In the genomic region with DNA sequence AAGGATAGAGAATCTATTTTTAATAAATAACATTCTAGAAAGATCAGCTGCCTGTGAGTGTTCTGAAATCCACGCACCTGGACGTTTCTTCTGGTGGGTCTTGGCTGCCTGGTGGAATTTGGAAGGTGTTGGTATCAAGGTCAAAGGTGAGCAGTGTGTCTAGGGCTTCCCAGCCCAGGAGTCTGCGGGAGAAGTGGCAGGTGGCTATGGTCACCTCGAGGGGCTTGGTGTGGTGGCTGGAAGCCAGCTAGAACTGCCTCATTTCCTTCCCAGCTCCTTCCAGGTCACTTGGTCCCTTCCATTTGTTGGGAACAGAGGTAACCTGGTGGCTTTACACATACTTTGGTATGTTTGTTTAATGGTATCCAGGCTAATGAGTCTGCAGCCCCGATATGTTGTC, we compare ENCODE assay signal across 17 cellular contexts.
"Had no signal": no experiment of that assay in that cellular context is flagged by ENCODE, and none has a peak within 500 bp of the region (broad histone marks: within the 10 kb centered on the region; RNA-seq: fewer than 3 reads in every experiment).

No MANE protein-coding gene starts in this region.

- DNase-seq: activated CD4-positive, alpha-beta memory T cell treated with anti-CD3 and anti-CD28 coated beads, Interleukin-2, amount 10 ng/mL, durations not matched to agents 7 days and 5 days; activated CD4-positive, alpha-beta T cell treated with anti-CD3 and anti-CD28 coated beads for 36 hours; activated CD8-positive, alpha-beta memory T cell treated with anti-CD3 and anti-CD28 coated beads, Interleukin-2, amount 10 ng/mL, durations not matched to agents 7 days and 5 days; adrenal gland; effector CD8-positive, alpha-beta T cell; heart right ventricle; immature natural killer cell; natural killer cell; pancreas; sigmoid colon; stimulated activated CD4-positive, alpha-beta T cell treated with anti-CD3 and anti-CD28 coated beads, Interleukin-4, amount 100 ng/mL, for 24 hours; T-helper 2 cell; upper lobe of right lung had no signal

- ATAC-seq: activated CD4-positive, alpha-beta T cell treated with anti-CD3 and anti-CD28 coated beads for 36 hours; activated CD8-positive, alpha-beta memory T cell treated with anti-CD3 and anti-CD28 coated beads, Interleukin-2, amount 10 ng/mL, durations not matched to agents 7 days and 5 days; activated naive CD4-positive, alpha-beta T cell treated with anti-CD3 and anti-CD28 coated beads, Interleukin-2, amount 50 U/mL, for 72 hours; gastroesophageal sphincter; heart right ventricle; natural killer cell; pancreas; stimulated activated effector memory CD8-positive, alpha-beta T cell treated with anti-CD3 and anti-CD28 coated beads, Interleukin-12 subunit alpha, Interleukin-12 subunit beta, amount 100 ng/mL, for 72 hours; upper lobe of right lung had no signal

- H3K9me3 Mint-ChIP-seq: activated CD4-positive, alpha-beta memory T cell treated with anti-CD3 and anti-CD28 coated beads, Interleukin-2, amount 10 ng/mL, durations not matched to agents 7 days and 5 days; activated naive CD4-positive, alpha-beta T cell treated with anti-CD3 and anti-CD28 coated beads, Interleukin-2, amount 50 U/mL, for 72 hours; dendritic cell treated with granulocyte-macrophage colony-stimulating factor and Interleukin-4, amounts not matched to agents 40 ng/mL and 50 ng/mL, for 4 days; immature natural killer cell; natural killer cell; stimulated activated effector memory CD8-positive, alpha-beta T cell treated with anti-CD3 and anti-CD28 coated beads, Interleukin-12 subunit alpha, Interleukin-12 subunit beta, amount 100 ng/mL, for 72 hours had no signal

- H3K4me1 Mint-ChIP-seq: activated CD4-positive, alpha-beta memory T cell treated with anti-CD3 and anti-CD28 coated beads, Interleukin-2, amount 10 ng/mL, durations not matched to agents 7 days and 5 days; activated CD4-positive, alpha-beta T cell treated with anti-CD3 and anti-CD28 coated beads for 36 hours; activated CD8-positive, alpha-beta memory T cell treated with anti-CD3 and anti-CD28 coated beads, Interleukin-2, amount 10 ng/mL, durations not matched to agents 7 days and 5 days; immature natural killer cell; natural killer cell; stimulated activated effector memory CD8-positive, alpha-beta T cell treated with anti-CD3 and anti-CD28 coated beads, Interleukin-12 subunit alpha, Interleukin-12 subunit beta, amount 100 ng/mL, for 72 hours had no signal

- H3K4me3 Mint-ChIP-seq: activated CD4-positive, alpha-beta memory T cell treated with anti-CD3 and anti-CD28 coated beads, Interleukin-2, amount 10 ng/mL, durations not matched to agents 7 days and 5 days; activated CD4-positive, alpha-beta T cell treated with anti-CD3 and anti-CD28 coated beads for 36 hours; activated CD8-positive, alpha-beta memory T cell treated with anti-CD3 and anti-CD28 coated beads, Interleukin-2, amount 10 ng/mL, durations not matched to agents 7 days and 5 days; dendritic cell treated with granulocyte-macrophage colony-stimulating factor and Interleukin-4, amounts not matched to agents 40 ng/mL and 50 ng/mL, for 4 days; immature natural killer cell; natural killer cell; stimulated activated effector memory CD8-positive, alpha-beta T cell treated with anti-CD3 and anti-CD28 coated beads, Interleukin-12 subunit alpha, Interleukin-12 subunit beta, amount 100 ng/mL, for 72 hours had no signal

- H3K27me3 Mint-ChIP-seq: activated CD4-positive, alpha-beta memory T cell treated with anti-CD3 and anti-CD28 coated beads, Interleukin-2, amount 10 ng/mL, durations not matched to agents 7 days and 5 days; activated CD4-positive, alpha-beta T cell treated with anti-CD3 and anti-CD28 coated beads for 36 hours; activated CD8-positive, alpha-beta memory T cell treated with anti-CD3 and anti-CD28 coated beads, Interleukin-2, amount 10 ng/mL, durations not matched to agents 7 days and 5 days; dendritic cell treated with granulocyte-macrophage colony-stimulating factor and Interleukin-4, amounts not matched to agents 40 ng/mL and 50 ng/mL, for 4 days had no signal

- H3K27ac Mint-ChIP-seq: activated CD4-positive, alpha-beta memory T cell treated with anti-CD3 and anti-CD28 coated beads, Interleukin-2, amount 10 ng/mL, durations not matched to agents 7 days and 5 days; activated CD4-positive, alpha-beta T cell treated with anti-CD3 and anti-CD28 coated beads for 36 hours; activated CD8-positive, alpha-beta memory T cell treated with anti-CD3 and anti-CD28 coated beads, Interleukin-2, amount 10 ng/mL, durations not matched to agents 7 days and 5 days; dendritic cell treated with granulocyte-macrophage colony-stimulating factor and Interleukin-4, amounts not matched to agents 40 ng/mL and 50 ng/mL, for 4 days; natural killer cell; stimulated activated effector memory CD8-positive, alpha-beta T cell treated with anti-CD3 and anti-CD28 coated beads, Interleukin-12 subunit alpha, Interleukin-12 subunit beta, amount 100 ng/mL, for 72 hours had no signal
